ENCODE assay signal across 13 cellular contexts in the genomic region with DNA sequence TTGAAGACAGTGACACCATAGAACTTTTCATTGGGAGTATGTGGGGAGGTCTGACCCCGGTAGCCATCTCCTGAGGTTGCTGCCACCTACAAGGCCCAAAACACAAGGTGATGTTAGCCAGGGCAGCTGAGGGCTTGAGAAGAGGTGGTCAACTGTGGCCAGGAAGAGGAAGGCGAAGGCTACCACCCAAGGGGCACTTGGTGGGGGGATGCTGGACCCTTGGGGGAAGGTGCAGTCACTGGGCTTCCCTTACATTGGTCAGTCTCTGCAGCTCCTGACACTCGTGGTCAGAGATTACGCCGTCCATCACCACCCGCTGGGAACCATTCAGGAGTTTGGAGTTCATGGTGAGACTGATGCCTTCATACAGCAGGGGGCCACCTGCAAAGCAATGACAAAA. TPM values are rescaled to one million over a fixed set of nuclear protein-coding genes. Genes with fewer than 3 reads are reported as not detected.
A peak's percentile ranks its signal among the peaks of the same experiment; 100 is the strongest.
DNase-seq lines count a peak whose midpoint lies in the region; ATAC-seq and TF ChIP-seq lines count a peak whose summit lies in the region.
"Had no signal": no experiment of that assay in that cellular context is flagged by ENCODE, and none has a peak within 500 bp of the region (broad histone marks: within the 10 kb centered on the region; RNA-seq: fewer than 3 reads in every experiment).

No MANE protein-coding gene starts in this region.

- H3K9me3 ChIP-seq in GM23248 (ENCODE audit: low read depth) (no peaks in the 10 kb centered on the region), Karpas-422 (ENCODE audit: low read length) (no peaks in the 10 kb centered on the region)
- H3K9me3 ChIP-seq: A549 had no signal

- H3K9ac ChIP-seq in GM23248 (no peak overlapping the region), Karpas-422 (ENCODE audit: low read length) (no peak overlapping the region)

- H3K4me3 ChIP-seq in GM23248 (no peak overlapping the region), Karpas-422 (ENCODE audit: low read length) (no peak overlapping the region)
- H3K4me3 ChIP-seq: A549 had no signal

- H3K27me3 Mint-ChIP-seq in CD14-positive monocyte (ENCODE audit: low read depth in 3 of 3) (peaks cover 0 to 2% (median 0%) of the 10 kb centered on the region in 3 donors), endothelial cell (ENCODE audit: unreplicated experiment) (peaks cover 8% of the 10 kb centered on the region)

- no peak for ATAC-seq in stimulated activated effector memory CD8-positive, alpha-beta T cell treated with anti-CD3 and anti-CD28 coated beads, Interleukin-12 subunit alpha, Interleukin-12 subunit beta, amount 100 ng/mL, for 72 hours
- no peak for ATAC-seq in HG03135 (IDR thresholded peaks at IDR 0.05; ENCODE audit: unreplicated experiment)
- ATAC-seq in HG03442 (IDR thresholded peaks at IDR 0.05; ENCODE audit: unreplicated experiment): no peak
- ATAC-seq: A549 had no signal

- H3K9me2 ChIP-seq in GM23248 (ENCODE audit: insufficient read depth) (no peaks in the 10 kb centered on the region), Karpas-422 (replicated peaks; ENCODE audit: insufficient read depth, low read length) (no peaks in the 10 kb centered on the region)

- 96 to 98% methylated on average over 6 of the region's 6 CpGs for WGBS in GM23248 (ENCODE audit: low coverage in 1 of 2, low lambda C conversion rate in 2 of 2, missing lambda C conversion rate in 2 of 2), 2 experiments

- H4K20me1 ChIP-seq in GM23248 (ENCODE audit: insufficient read depth) (no peaks in the 10 kb centered on the region), Karpas-422 (ENCODE audit: insufficient read depth, low read depth, low read length) (no peaks in the 10 kb centered on the region)

- H3K4me2 ChIP-seq in GM23248 (ENCODE audit: unreplicated experiment) (no peak overlapping the region), Karpas-422 (ENCODE audit: low read depth, low read length, poor library complexity, severe bottlenecking) (no peak overlapping the region)
- H3K4me2 ChIP-seq: A549 had no signal

- H3K9me3 Mint-ChIP-seq in CD14-positive monocyte (peaks cover 0 to 6% (median 2%) of the 10 kb centered on the region in 7 donors), endothelial cell (ENCODE audit: unreplicated experiment) (peaks cover 4% of the 10 kb centered on the region)
- no peaks in the 10 kb centered on the region for H3K9me3 Mint-ChIP-seq in stimulated activated effector memory CD8-positive, alpha-beta T cell treated with anti-CD3 and anti-CD28 coated beads, Interleukin-12 subunit alpha, Interleukin-12 subunit beta, amount 100 ng/mL, for 72 hours

- H3K27ac ChIP-seq in GM23248 (peak overlapping the region; percentile 66; the same call in 1 of the 2 replicates), Karpas-422 (ENCODE audit: low read length) (no peak overlapping the region)
- H3K27ac ChIP-seq: A549 had no signal

- peaks cover 40% of the 10 kb centered on the region for H3K36me3 ChIP-seq in GM23248 (ENCODE audit: low read depth)
- H3K36me3 ChIP-seq in Karpas-422 (ENCODE audit: insufficient read depth, low read length): peaks cover 17% of the 10 kb centered on the region; the same call in 1 of the 2 replicates

- H2AFZ ChIP-seq in GM23248 (no peak overlapping the region), Karpas-422 (ENCODE audit: low read length) (no peak overlapping the region)

- H3F3A ChIP-seq in GM23248 (ENCODE audit: insufficient read depth): peaks cover 18% of the 10 kb centered on the region; the same call in 1 of the 2 replicates

- DNase-seq in CD14-positive monocyte (ENCODE audit: low spot score): no peak
- DNase-seq in GM23248: no peak
- DNase-seq in endothelial cell (ENCODE audit: low spot score): no peak
- DNase-seq in stimulated activated effector memory CD8-positive, alpha-beta T cell treated with anti-CD3 and anti-CD28 coated beads, Interleukin-12 subunit alpha, Interleukin-12 subunit beta, amount 100 ng/mL, for 72 hours (ENCODE audit: low spot score in 2 of 2): no peak
- DNase-seq in Karpas-422: no peak
- DNase-seq: DMS53 had no signal

- TF ChIP-seq CTCF in CD14-positive monocyte (IDR thresholded peaks at IDR 0.05) (no peak), endothelial cell (IDR thresholded peaks at IDR 0.05; ENCODE audit: unreplicated experiment) (no peak)

- H3K27ac Mint-ChIP-seq in CD14-positive monocyte (peak overlapping the region in 4 of 7 donors; percentile 8 to 47 (median 44)), endothelial cell (ENCODE audit: unreplicated experiment) (no peak overlapping the region)
- H3K27ac Mint-ChIP-seq in stimulated activated effector memory CD8-positive, alpha-beta T cell treated with anti-CD3 and anti-CD28 coated beads, Interleukin-12 subunit alpha, Interleukin-12 subunit beta, amount 100 ng/mL, for 72 hours: peak overlapping the region; percentile 8

- intact Hi-C loops in CD14-positive monocyte (cut with micrococcal nuclease): no loop called here

- no peaks in the 10 kb centered on the region for H3K27me3 ChIP-seq in GM23248 (replicated peaks; ENCODE audit: insufficient read depth)
- H3K27me3 ChIP-seq in Karpas-422 (ENCODE audit: low read length): no peaks in the 10 kb centered on the region

- H3K79me2 ChIP-seq in GM23248 (ENCODE audit: insufficient read depth): peaks cover 15% of the 10 kb centered on the region
- no peaks in the 10 kb centered on the region for H3K79me2 ChIP-seq in Karpas-422 (ENCODE audit: low read length)

- peaks cover 25% of the 10 kb centered on the region for H3K4me1 Mint-ChIP-seq in CD14-positive monocyte
- H3K4me1 Mint-ChIP-seq in endothelial cell (ENCODE audit: unreplicated experiment): peaks cover 7% of the 10 kb centered on the region
- peaks cover 5% of the 10 kb centered on the region for H3K4me1 Mint-ChIP-seq in stimulated activated effector memory CD8-positive, alpha-beta T cell treated with anti-CD3 and anti-CD28 coated beads, Interleukin-12 subunit alpha, Interleukin-12 subunit beta, amount 100 ng/mL, for 72 hours

- in situ Hi-C loops in GM23248 (cut with MboI): no loop called here

- H3K36me3 Mint-ChIP-seq in CD14-positive monocyte (peaks cover 65 to 87% of the 10 kb centered on the region in 2 donors), endothelial cell (ENCODE audit: low read depth, unreplicated experiment) (peaks cover 78% of the 10 kb centered on the region)
- H3K36me3 Mint-ChIP-seq in stimulated activated effector memory CD8-positive, alpha-beta T cell treated with anti-CD3 and anti-CD28 coated beads, Interleukin-12 subunit alpha, Interleukin-12 subunit beta, amount 100 ng/mL, for 72 hours: peaks cover 89% of the 10 kb centered on the region

- H3K4me1 ChIP-seq in GM23248 (ENCODE audit: insufficient read depth) (peaks cover 11% of the 10 kb centered on the region), Karpas-422 (ENCODE audit: low read length) (peaks cover 5% of the 10 kb centered on the region; the same call in 1 of the 2 replicates)
- H3K4me1 ChIP-seq: A549 had no signal

- no peak overlapping the region for H3K4me3 Mint-ChIP-seq in CD14-positive monocyte
- peak overlapping the region; percentile 37 for H3K4me3 Mint-ChIP-seq in endothelial cell (ENCODE audit: unreplicated experiment)
- H3K4me3 Mint-ChIP-seq in stimulated activated effector memory CD8-positive, alpha-beta T cell treated with anti-CD3 and anti-CD28 coated beads, Interleukin-12 subunit alpha, Interleukin-12 subunit beta, amount 100 ng/mL, for 72 hours: no peak overlapping the region

RNA-seq across cellular contexts. Expression of a gene that starts 12.2 kb away (rescaled TPM):
- polyA plus RNA-seq in CD14-positive monocyte: not detected
- not detected in 2 replicates for total RNA-seq in GM23248 (2014; rRNA removed; shearing (Covaris generic))
- polyA plus RNA-seq in GM23248 (2016; fragmentation: Nextera tagmentation; extraction: Ambion mirVana): not detected in 2 replicates
- not detected for total RNA-seq in endothelial cell (ENCODE audit: unreplicated experiment)
- total RNA-seq in Karpas-422 (2014; rRNA removed; shearing (Covaris generic); ENCODE audit: low replicate concordance): not detected in 2 replicates
- total RNA-seq: H4, HT-29, IMR-90 had no signal
- polyA plus RNA-seq: BJ, IMR-90 had no signal

RNA-seq across cellular contexts. Expression of a gene that starts 14.5 kb away (rescaled TPM):
- 10 to 100 TPM; 16.8 to 16.9 TPM for polyA plus RNA-seq in CD14-positive monocyte
- total RNA-seq in GM23248 (2014; rRNA removed; shearing (Covaris generic)): 222 and 257 TPM in 2 replicates
- 194 and 197 TPM in 2 replicates for polyA plus RNA-seq in GM23248 (2016; fragmentation: Nextera tagmentation; extraction: Ambion mirVana)
- total RNA-seq in endothelial cell (ENCODE audit: unreplicated experiment): 178 TPM
- total RNA-seq in Karpas-422 (2014; rRNA removed; shearing (Covaris generic); ENCODE audit: low replicate concordance): 18.1 and 49.1 TPM in 2 replicates

RNA-seq across cellular contexts. Expression of a gene that starts 14.8 kb away (rescaled TPM):
- 1 to 10 TPM; 3.7 to 9.2 TPM for polyA plus RNA-seq in CD14-positive monocyte
- 2.7 and 3.4 TPM in 2 replicates for total RNA-seq in GM23248 (2014; rRNA removed; shearing (Covaris generic))
- polyA plus RNA-seq in GM23248 (2016; fragmentation: Nextera tagmentation; extraction: Ambion mirVana): 8.1 and 10.5 TPM in 2 replicates
- total RNA-seq in endothelial cell (ENCODE audit: unreplicated experiment): 11.3 TPM
- 5.5 and 12.2 TPM in 2 replicates for total RNA-seq in Karpas-422 (2014; rRNA removed; shearing (Covaris generic); ENCODE audit: low replicate concordance)

RNA-seq across cellular contexts. Expression of a gene that starts 32.5 kb away (rescaled TPM):
- polyA plus RNA-seq in CD14-positive monocyte: not detected
- not detected in 2 replicates for total RNA-seq in GM23248 (2014; rRNA removed; shearing (Covaris generic))
- polyA plus RNA-seq in GM23248 (2016; fragmentation: Nextera tagmentation; extraction: Ambion mirVana): 0.14 TPM in 1 of 2 replicates, not detected in the other
- 0.38 TPM for total RNA-seq in endothelial cell (ENCODE audit: unreplicated experiment)
- total RNA-seq in Karpas-422 (2014; rRNA removed; shearing (Covaris generic); ENCODE audit: low replicate concordance): not detected in 2 replicates
- total RNA-seq: IMR-90 had no signal
- polyA plus RNA-seq: BJ, IMR-90 had no signal
